Comparison of ENCODE assay signal across 9 cellular contexts in the genomic region with DNA sequence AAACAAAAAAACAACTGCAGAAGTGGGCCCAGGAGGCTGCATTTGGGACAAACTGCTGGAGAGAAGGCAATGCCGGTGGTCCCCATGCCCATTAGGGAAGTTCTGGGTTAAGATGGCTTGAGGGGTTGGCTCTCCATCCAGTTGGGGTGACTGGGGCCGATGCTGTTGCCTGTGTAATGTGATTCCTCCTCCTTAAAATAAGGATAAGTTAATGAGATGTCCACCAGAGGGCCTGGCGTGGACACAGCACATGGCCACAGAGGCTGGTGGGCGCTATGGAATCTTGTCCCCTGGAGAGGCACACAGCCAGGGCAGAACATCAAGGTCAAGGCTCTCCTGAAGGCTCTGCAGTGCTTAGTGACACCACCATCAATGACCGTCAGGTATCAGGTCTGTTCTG. TPM values are rescaled to one million over a fixed set of nuclear protein-coding genes. Genes with fewer than 3 reads are reported as not detected.
DNase-seq lines count a peak whose midpoint lies in the region; ATAC-seq, FAIRE-seq and TF ChIP-seq lines count a peak whose summit lies in the region.
"Had no signal": no experiment of that assay in that cellular context is flagged by ENCODE, and none has a peak within 500 bp of the region (broad histone marks: within the 10 kb centered on the region; RNA-seq: fewer than 3 reads in every experiment).

No MANE protein-coding gene starts in this region.

- in situ Hi-C loops in HepG2 (cut with HindIII; ENCODE audit: extremely low pct_ligation_motif_present, low pct_unique_long_range_greater_than_20kb) = no loop called here

- peak; percentile 50 for DNase-seq in H54 (ENCODE audit: insufficient read length, low spot score)
- no peak for DNase-seq in activated T-helper 1 cell treated with anti-CD3 and anti-CD28 coated beads, Interleukin-12 subunit alpha, Interleukin-12 subunit beta, Interleukin-2, Interleukin-4 antibody, amounts not matched to agents 30 ng/mL and 10 ng/mL and 1 ng/mL, durations not matched to agents 14 hours and 24 hours and 36 hours (ENCODE audit: low spot score)
- no peak for DNase-seq in HepG2 (ENCODE audit: low spot score)
- no peak for DNase-seq in mucosa of descending colon
- DNase-seq in foreskin melanocyte = no peak

- no peak overlapping the region for H3K9ac ChIP-seq in BLaER1 treated with 17β-estradiol and CSF1 and Interleukin-3, amounts not matched to agents 10 nM and 100 nM
- no peak overlapping the region for H3K9ac ChIP-seq in HepG2 (ENCODE audit: insufficient read depth, low read depth, low read length)

- TF ChIP-seq CTCF in HepG2 (CRISPR knock-in tag; IDR thresholded peaks at IDR 0.05) = peak; percentile 59
- TF ChIP-seq CTCF in mucosa of descending colon (IDR thresholded peaks at IDR 0.05) = no peak

- H3K4me1 ChIP-seq in BLaER1 treated with 17β-estradiol and CSF1 and Interleukin-3, amounts not matched to agents 10 nM and 100 nM = peaks cover 48 to 63% (median 56%) of the 10 kb centered on the region in 10 experiments
- peaks cover 71% of the 10 kb centered on the region for H3K4me1 ChIP-seq in HepG2 (ENCODE audit: insufficient read depth, low read length)
- H3K4me1 ChIP-seq in mucosa of descending colon (ENCODE audit: low read depth) = peaks cover 9% of the 10 kb centered on the region

- peaks cover 37% of the 10 kb centered on the region for H3K79me2 ChIP-seq in HepG2 (ENCODE audit: insufficient read depth, low read length)

- H3K27ac ChIP-seq in BLaER1 treated with 17β-estradiol and CSF1 and Interleukin-3, amounts not matched to agents 10 nM and 100 nM = no peak overlapping the region
- H3K27ac ChIP-seq in HepG2 (ENCODE audit: extremely low read length, insufficient read depth, low read length) = no peak overlapping the region
- H3K27ac ChIP-seq: epithelial cell of prostate had no signal

- TF ChIP-seq EP300 in HepG2 (IDR thresholded peaks at IDR 0.05; ENCODE audit: low read depth in 2 of 2, low read length in 2 of 2) (no peak), HepG2 (CRISPR knock-in tag; IDR thresholded peaks at IDR 0.05; ENCODE audit: borderline replicate concordance) (no peak)

- intact Hi-C loops in activated T-helper 1 cell treated with anti-CD3 and anti-CD28 coated beads, Interleukin-12 subunit alpha, Interleukin-12 subunit beta, Interleukin-2, Interleukin-4 antibody, amounts not matched to agents 30 ng/mL and 10 ng/mL and 1 ng/mL, durations not matched to agents 14 hours and 24 hours and 36 hours (cut with micrococcal nuclease) = no loop called here
- intact Hi-C loops in HepG2 (cut with micrococcal nuclease; ENCODE audit: unreplicated experiment) = loop anchor here (2.0 kb wide), 1 partner anchor 19 kb away; no protein-coding TSS in a partner anchor
- intact Hi-C loops in mucosa of descending colon (cut with DNase I, micrococcal nuclease) = no loop called here

- POLR2A ChIA-PET in HepG2 (lab: Yijun Ruan, JAX) = interaction anchor here (1.4 to 3.6 kb wide), 2 partner anchors 9 to 55 kb away, joined by 4 to 13 read pairs; no protein-coding TSS in a partner anchor

- H3K27me3 ChIP-seq in BLaER1 treated with 17β-estradiol and CSF1 and Interleukin-3, amounts not matched to agents 10 nM and 100 nM = peaks cover 18 to 35% (median 25%) of the 10 kb centered on the region in 11 experiments
- H3K27me3 ChIP-seq in HepG2 (ENCODE audit: control insufficient read depth in 1 of 2, insufficient read depth in 2 of 2, low read length in 2 of 2) = peaks cover 0 to 9% of the 10 kb centered on the region in 2 experiments; a peak in 1 of 5 replicates

- ATAC-seq in HepG2 (peak; percentile 73), mucosa of descending colon (no peak), GM18502 (IDR thresholded peaks at IDR 0.05; ENCODE audit: poor library complexity, unreplicated experiment) (no peak), HG03565 (IDR thresholded peaks at IDR 0.05; ENCODE audit: unreplicated experiment) (no peak)

- no peak for TF ChIP-seq RAD21 in HepG2 (CRISPR knock-in tag; IDR thresholded peaks at IDR 0.05)

- peaks cover 19% of the 10 kb centered on the region for H3K27me3 Mint-ChIP-seq in activated T-helper 1 cell treated with anti-CD3 and anti-CD28 coated beads, Interleukin-12 subunit alpha, Interleukin-12 subunit beta, Interleukin-2, Interleukin-4 antibody, amounts not matched to agents 30 ng/mL and 10 ng/mL and 1 ng/mL, durations not matched to agents 14 hours and 24 hours and 36 hours (ENCODE audit: insufficient read depth)

- FAIRE-seq in H54 (lab: Jason Lieb, UNC) (no peak), HepG2 (lab: Jason Lieb, UNC) (no peak)

- peaks cover 10 to 32% (median 22%) of the 10 kb centered on the region in 11 experiments; a peak in 15 of 22 replicates for H4K20me1 ChIP-seq in BLaER1 treated with 17β-estradiol and CSF1 and Interleukin-3, amounts not matched to agents 10 nM and 100 nM
- peaks cover 12% of the 10 kb centered on the region for H4K20me1 ChIP-seq in HepG2 (ENCODE audit: insufficient read depth, low read length)

- peaks cover 25% of the 10 kb centered on the region for H3K4me1 Mint-ChIP-seq in activated T-helper 1 cell treated with anti-CD3 and anti-CD28 coated beads, Interleukin-12 subunit alpha, Interleukin-12 subunit beta, Interleukin-2, Interleukin-4 antibody, amounts not matched to agents 30 ng/mL and 10 ng/mL and 1 ng/mL, durations not matched to agents 14 hours and 24 hours and 36 hours (ENCODE audit: low read depth)

- peak overlapping the region; percentile 88 for H3K27ac Mint-ChIP-seq in activated T-helper 1 cell treated with anti-CD3 and anti-CD28 coated beads, Interleukin-12 subunit alpha, Interleukin-12 subunit beta, Interleukin-2, Interleukin-4 antibody, amounts not matched to agents 30 ng/mL and 10 ng/mL and 1 ng/mL, durations not matched to agents 14 hours and 24 hours and 36 hours

- WGBS in HepG2 (ENCODE audit: low lambda C conversion rate) = 6% methylated on average over 3 of the region's 5 CpGs

- CTCF ChIA-PET in HepG2 (lab: Yijun Ruan, JAX; ENCODE audit: low intra/inter-chr PET ratio, low total read pairs) = interaction anchor here (1.8 to 1.9 kb wide), 2 partner anchors 20 to 75 kb away, joined by 8 read pairs; no protein-coding TSS in a partner anchor

- no peak overlapping the region for H2AFZ ChIP-seq in HepG2 (ENCODE audit: low read length)

- no TSS peak for BruUV-seq in HepG2 (replicated peaks; lab: Mats Ljungman, UMichigan)

- H3K4me3 ChIP-seq in BLaER1 treated with 17β-estradiol and CSF1 and Interleukin-3, amounts not matched to agents 10 nM and 100 nM = no peak overlapping the region
- peak overlapping the region in 2 of 3 experiments; percentile 8 to 48; a peak in 3 of 6 replicates for H3K4me3 ChIP-seq in HepG2 (replicated peaks in 1 of 3; ENCODE audit: insufficient read depth in 1 of 3, low read depth in 2 of 3, low read length in 3 of 3)
- H3K4me3 ChIP-seq in mucosa of descending colon = no peak overlapping the region

- peak overlapping the region; percentile 87 for H3K4me3 Mint-ChIP-seq in activated T-helper 1 cell treated with anti-CD3 and anti-CD28 coated beads, Interleukin-12 subunit alpha, Interleukin-12 subunit beta, Interleukin-2, Interleukin-4 antibody, amounts not matched to agents 30 ng/mL and 10 ng/mL and 1 ng/mL, durations not matched to agents 14 hours and 24 hours and 36 hours

- no peaks in the 10 kb centered on the region for H3K36me3 Mint-ChIP-seq in activated T-helper 1 cell treated with anti-CD3 and anti-CD28 coated beads, Interleukin-12 subunit alpha, Interleukin-12 subunit beta, Interleukin-2, Interleukin-4 antibody, amounts not matched to agents 30 ng/mL and 10 ng/mL and 1 ng/mL, durations not matched to agents 14 hours and 24 hours and 36 hours (ENCODE audit: low read depth)

- H3K9me3 ChIP-seq in BLaER1 treated with 17β-estradiol and CSF1 and Interleukin-3, amounts not matched to agents 10 nM and 100 nM (replicated peaks in 1 of 11) = no peaks in the 10 kb centered on the region
- H3K9me3 ChIP-seq in HepG2 (ENCODE audit: low read length) = no peaks in the 10 kb centered on the region
- H3K9me3 ChIP-seq in mucosa of descending colon = no peaks in the 10 kb centered on the region

- TF ChIP-seq POLR2A in H54 (IDR thresholded peaks at IDR 0.05; ENCODE audit: low read depth, low read length) (no peak), HepG2 (IDR thresholded peaks at IDR 0.05; ENCODE audit: insufficient read depth in 1 of 2, low read depth in 2 of 2, low read length in 2 of 2) (no peak)

- H3K36me3 ChIP-seq in BLaER1 treated with 17β-estradiol and CSF1 and Interleukin-3, amounts not matched to agents 10 nM and 100 nM = no peaks in the 10 kb centered on the region
- H3K36me3 ChIP-seq in HepG2 (replicated peaks in 1 of 2; ENCODE audit: control insufficient read depth in 1 of 2, insufficient read depth in 2 of 2, low read length in 2 of 2) (peaks cover 0 to 3% of the 10 kb centered on the region in 2 experiments; a peak in 1 of 5 replicates), mucosa of descending colon (ENCODE audit: low read depth) (no peaks in the 10 kb centered on the region)

- peak overlapping the region in 7 of 11 experiments; percentile 3 to 97 (median 96); a peak in 8 of 22 replicates for H3K4me2 ChIP-seq in BLaER1 treated with 17β-estradiol and CSF1 and Interleukin-3, amounts not matched to agents 10 nM and 100 nM
- H3K4me2 ChIP-seq in HepG2 (ENCODE audit: low read depth, low read length) = peak overlapping the region; percentile 57

- H3K9me3 Mint-ChIP-seq in activated T-helper 1 cell treated with anti-CD3 and anti-CD28 coated beads, Interleukin-12 subunit alpha, Interleukin-12 subunit beta, Interleukin-2, Interleukin-4 antibody, amounts not matched to agents 30 ng/mL and 10 ng/mL and 1 ng/mL, durations not matched to agents 14 hours and 24 hours and 36 hours = no peaks in the 10 kb centered on the region

RNA-seq across cellular contexts. Expression of gene TESC, which starts 1.0 kb away (rescaled TPM):
- total RNA-seq in activated T-helper 1 cell treated with anti-CD3 and anti-CD28 coated beads, Interleukin-12 subunit alpha, Interleukin-12 subunit beta, Interleukin-2, Interleukin-4 antibody, amounts not matched to agents 30 ng/mL and 10 ng/mL and 1 ng/mL, durations not matched to agents 14 hours and 24 hours and 36 hours = 75.2 and 85.2 TPM in 2 replicates
- total RNA-seq in HepG2 (2016; rRNA removed; fragmentation: Illumina TruSeq; extraction: Trizol) = 90.4 and 95.7 TPM in 2 replicates
- total RNA-seq in HepG2 (2016; cell fraction: cytosol; rRNA removed; fragmentation: Illumina TruSeq; extraction: Trizol; ENCODE audit: low read depth) = 47.9 and 55.6 TPM in 2 replicates
- total RNA-seq in HepG2 (2016; cell fraction: insoluble cytoplasmic fraction; rRNA removed; fragmentation: Illumina TruSeq; extraction: Trizol) = 94.6 and 101 TPM in 2 replicates
- total RNA-seq in HepG2 (2016; cell fraction: membrane; rRNA removed; fragmentation: Illumina TruSeq; extraction: Trizol) = 73.3 and 75.8 TPM in 2 replicates
- total RNA-seq in HepG2 (2016; cell fraction: nucleus; rRNA removed; fragmentation: Illumina TruSeq; extraction: Trizol) = 42.8 and 54.2 TPM in 2 replicates
- 181 and 193 TPM in 2 replicates for polyA plus RNA-seq in HepG2 (2011; rRNA removed)
- polyA plus RNA-seq in HepG2 (2011; cell fraction: cytosol; rRNA removed) = 178 and 242 TPM in 2 replicates
- 194 and 196 TPM in 2 replicates for polyA plus RNA-seq in HepG2 (2011; cell fraction: nucleus; rRNA removed)
- 45.0 and 55.8 TPM in 2 replicates for polyA plus RNA-seq in HepG2 (2012)
- 46.7 and 59.9 TPM in 2 replicates for polyA plus RNA-seq in HepG2 (2016; cell fraction: cytosol; fragmentation: Illumina TruSeq; extraction: Trizol; ENCODE audit: low read depth)
- 103 and 109 TPM in 2 replicates for polyA plus RNA-seq in HepG2 (2016; cell fraction: insoluble cytoplasmic fraction; fragmentation: Illumina TruSeq; extraction: Trizol; ENCODE audit: low read depth)
- 69.1 and 76.1 TPM in 2 replicates for polyA plus RNA-seq in HepG2 (2016; cell fraction: membrane; fragmentation: Illumina TruSeq; extraction: Trizol; ENCODE audit: low read depth)
- polyA plus RNA-seq in HepG2 (2016; cell fraction: nucleus; fragmentation: Illumina TruSeq; extraction: Trizol; ENCODE audit: insufficient read depth, low read depth) = 80.6 and 84.9 TPM in 2 replicates
- 8.2 and 120 TPM in 2 replicates for polyA minus RNA-seq in HepG2 (2011; rRNA and poly(A)+ RNA removed; ENCODE audit: low replicate concordance)
- 28.3 and 29.5 TPM in 2 replicates for polyA minus RNA-seq in HepG2 (2011; cell fraction: cytosol; rRNA and poly(A)+ RNA removed)
- 89.0 and 92.2 TPM in 2 replicates for polyA minus RNA-seq in HepG2 (2011; cell fraction: nucleus; rRNA and poly(A)+ RNA removed)
- total RNA-seq in mucosa of descending colon = 1 to 10 TPM in 2 of 3 donors, under 1 TPM in 1; 0.78 to 2.2 (median 2.0) TPM

Comparison
In these comparisons a context has a peak if more than half of its experiments do, and no peak if none do; other contexts are left out.
1. H3K4me3 ChIP-seq: peak in HepG2 (2 of 3); none in BLaER1 treated with 17β-estradiol and CSF1 and Interleukin-3, amounts not matched to agents 10 nM and 100 nM (0 of 10) and mucosa of descending colon (single experiment).
2. RNA of gene TESC, which starts 1.0 kb away (total RNA-seq): 42.8 to 101 TPM in HepG2 and 75.2 to 85.2 TPM in activated T-helper 1 cell treated with anti-CD3 and anti-CD28 coated beads, Interleukin-12 subunit alpha, Interleukin-12 subunit beta, Interleukin-2, Interleukin-4 antibody, amounts not matched to agents 30 ng/mL and 10 ng/mL and 1 ng/mL, durations not matched to agents 14 hours and 24 hours and 36 hours; 0.78 to 2.2 TPM in mucosa of descending colon; every median in the first group is over 10 times any median in the second.